ENCODE assay signal across 8 cellular contexts in genomic region chr1:104621221-104621620, GRCh38.
"Had no signal": no experiment of that assay in that cellular context is flagged by ENCODE, and none has a peak within 500 bp of the region (broad histone marks: within the 10 kb centered on the region; RNA-seq: fewer than 3 reads in every experiment).

No MANE protein-coding gene starts in this region.

- ATAC-seq: GM12878 had no signal

- H3K4me3 ChIP-seq: GM12878 had no signal

- DNase-seq: GDM1, GF-D8 had no signal

- FAIRE-seq: G401.6, GM12878, GM12891, GM12892, GM18507, GM19239 had no signal
